ENCODE assay signal across 10 cellular contexts in genomic region chr2:8478133-8478793, GRCh38.
DNase-seq lines count a peak whose midpoint lies in the region; ATAC-seq, FAIRE-seq and TF ChIP-seq lines count a peak whose summit lies in the region.
"Had no signal": no experiment of that assay in that cellular context is flagged by ENCODE, and none has a peak within 500 bp of the region (broad histone marks: within the 10 kb centered on the region; RNA-seq: fewer than 3 reads in every experiment).

No MANE protein-coding gene starts in this region.

- intact Hi-C loops in posterior vena cava (cut with DNase I), result no loop called here

- no peaks in the 10 kb centered on the region for H3K79me2 ChIP-seq in smooth muscle cell (ENCODE audit: low read depth)

- ATAC-seq in HG02642 (IDR thresholded peaks at IDR 0.05; ENCODE audit: poor library complexity, unreplicated experiment) (peak; percentile 19), HG03039 (IDR thresholded peaks at IDR 0.05; ENCODE audit: unreplicated experiment) (no peak)

- no peaks in the 10 kb centered on the region for H3K9me3 Mint-ChIP-seq in activated CD4-positive, alpha-beta memory T cell treated with anti-CD3 and anti-CD28 coated beads, Interleukin-2, amount 10 ng/mL, durations not matched to agents 7 days and 5 days
- no peaks in the 10 kb centered on the region for H3K9me3 Mint-ChIP-seq in neural crest cell

- peak overlapping the region; percentile 96 for H3K27ac Mint-ChIP-seq in activated CD4-positive, alpha-beta memory T cell treated with anti-CD3 and anti-CD28 coated beads, Interleukin-2, amount 10 ng/mL, durations not matched to agents 7 days and 5 days
- H3K27ac Mint-ChIP-seq in neural crest cell (ENCODE audit: unreplicated experiment), result peak overlapping the region; percentile 37

- WGBS in smooth muscle cell (ENCODE audit: low lambda C conversion rate), result 92% methylated on average over 12 of the region's 12 CpGs

- H3K9ac ChIP-seq in smooth muscle cell (ENCODE audit: low read depth), result no peak overlapping the region
- H3K9ac ChIP-seq: SK-N-SH had no signal

- H3K27me3 ChIP-seq in smooth muscle cell (ENCODE audit: low read depth), result no peaks in the 10 kb centered on the region
- H3K27me3 ChIP-seq: brain microvascular endothelial cell had no signal

- H2AFZ ChIP-seq in smooth muscle cell (ENCODE audit: low read depth), result no peak overlapping the region

- H3K27ac ChIP-seq in smooth muscle cell (ENCODE audit: low read depth), result no peak overlapping the region
- H3K27ac ChIP-seq: brain microvascular endothelial cell had no signal

- no peaks in the 10 kb centered on the region for H3K9me3 ChIP-seq in smooth muscle cell (replicated peaks; ENCODE audit: low read depth)
- H3K9me3 ChIP-seq: SK-N-SH had no signal

- CTCF ChIA-PET in activated CD4-positive, alpha-beta memory T cell treated with anti-CD3 and anti-CD28 coated beads, Interleukin-2, amount 10 ng/mL, durations not matched to agents 7 days and 5 days (lab: Charles Lee), result interaction anchor here (1.0 to 3.2 kb wide), 5 partner anchors 11 to 752 kb away, joined by 3 to 21 read pairs (median 4); partner anchors contain the start of gene ID2

- peaks cover 94% of the 10 kb centered on the region for H3K4me1 Mint-ChIP-seq in activated CD4-positive, alpha-beta memory T cell treated with anti-CD3 and anti-CD28 coated beads, Interleukin-2, amount 10 ng/mL, durations not matched to agents 7 days and 5 days
- H3K4me1 Mint-ChIP-seq in neural crest cell, result peaks cover 7% of the 10 kb centered on the region

- H3K36me3 ChIP-seq in smooth muscle cell (ENCODE audit: low read depth), result no peaks in the 10 kb centered on the region
- H3K36me3 ChIP-seq: brain microvascular endothelial cell had no signal

- no peak for TF ChIP-seq POLR2A in GM12892 (IDR thresholded peaks at IDR 0.05; ENCODE audit: low read depth, low read length)

- DNase-seq in GM12892 (ENCODE audit: insufficient read length) (no peak), neural crest cell (ENCODE audit: low read depth, low spot score) (no peak), posterior vena cava (ENCODE audit: low spot score) (no peak), SIG-M5 (lab: John Stamatoyannopoulos, UW) (no peak), smooth muscle cell (lab: John Stamatoyannopoulos, UW; ENCODE audit: unreplicated experiment) (no peak)
- no peak for DNase-seq in activated CD4-positive, alpha-beta memory T cell treated with anti-CD3 and anti-CD28 coated beads, Interleukin-2, amount 10 ng/mL, durations not matched to agents 7 days and 5 days
- DNase-seq: brain microvascular endothelial cell, SK-N-SH had no signal

- H3K4me1 ChIP-seq in smooth muscle cell (ENCODE audit: low read depth), result peaks cover 5% of the 10 kb centered on the region

- POLR2A ChIA-PET in activated CD4-positive, alpha-beta memory T cell treated with anti-CD3 and anti-CD28 coated beads, Interleukin-2, amount 10 ng/mL, durations not matched to agents 7 days and 5 days (lab: Charles Lee), result interaction anchor here (0.7 to 8.2 kb wide), 15 partner anchors 9 to 753 kb away, joined by 3 to 122 read pairs (median 5); partner anchors contain the start of genes ID2 and KIDINS220

- peak; percentile 67 for FAIRE-seq in GM12892 (lab: Jason Lieb, UNC)

- no peaks in the 10 kb centered on the region for H3K27me3 Mint-ChIP-seq in activated CD4-positive, alpha-beta memory T cell treated with anti-CD3 and anti-CD28 coated beads, Interleukin-2, amount 10 ng/mL, durations not matched to agents 7 days and 5 days
- H3K27me3 Mint-ChIP-seq in neural crest cell (ENCODE audit: low read depth), result no peaks in the 10 kb centered on the region

- no peak overlapping the region for H3K4me2 ChIP-seq in smooth muscle cell
- H3K4me2 ChIP-seq: SK-N-SH had no signal

- peaks cover 31% of the 10 kb centered on the region for H3K36me3 Mint-ChIP-seq in activated CD4-positive, alpha-beta memory T cell treated with anti-CD3 and anti-CD28 coated beads, Interleukin-2, amount 10 ng/mL, durations not matched to agents 7 days and 5 days (ENCODE audit: low read depth)
- H3K36me3 Mint-ChIP-seq in neural crest cell (ENCODE audit: low read depth), result no peaks in the 10 kb centered on the region

- TF ChIP-seq CTCF in neural crest cell (conservative IDR thresholded peaks at IDR 0.05) (no peak), smooth muscle cell (IDR thresholded peaks at IDR 0.05; ENCODE audit: borderline replicate concordance, insufficient read depth, poor library complexity, severe bottlenecking) (no peak)

- no peak overlapping the region for H3K4me3 ChIP-seq in smooth muscle cell

- H3F3A ChIP-seq in smooth muscle cell (ENCODE audit: low read depth), result peaks cover 12% of the 10 kb centered on the region

- H3K4me3 Mint-ChIP-seq in activated CD4-positive, alpha-beta memory T cell treated with anti-CD3 and anti-CD28 coated beads, Interleukin-2, amount 10 ng/mL, durations not matched to agents 7 days and 5 days, result peak overlapping the region; percentile 58
- H3K4me3 Mint-ChIP-seq in neural crest cell, result no peak overlapping the region

- H4K20me1 ChIP-seq in smooth muscle cell (ENCODE audit: low read depth), result no peaks in the 10 kb centered on the region
